Comparison of ENCODE assay signal across 1 cellular context in the genomic region with DNA sequence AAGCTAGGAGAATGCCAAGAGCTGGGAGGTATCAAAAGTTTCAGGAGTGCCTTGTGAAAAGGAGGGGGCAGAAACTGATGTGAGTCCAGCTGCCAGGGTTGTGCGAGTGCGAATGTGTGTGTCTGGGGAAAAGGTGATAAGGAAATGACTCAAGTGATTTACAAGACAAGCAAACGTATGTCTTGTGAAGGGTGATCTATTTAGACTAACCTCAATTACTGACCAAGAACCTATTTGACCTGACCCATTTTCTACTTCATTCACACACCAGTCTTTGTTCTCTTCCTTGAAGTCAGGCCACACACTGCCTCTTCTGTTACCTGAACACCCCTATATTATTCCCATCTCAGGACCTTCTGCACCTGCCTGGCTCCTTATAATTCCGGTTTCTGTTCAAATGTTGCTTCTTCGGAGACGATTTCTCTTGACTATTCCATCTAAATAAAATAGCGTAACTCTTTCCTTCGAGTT.
TF ChIP-seq lines count a peak whose summit lies in the region.

No MANE protein-coding gene starts in this region.

TF ChIP-seq in K562, 482 proteins besides CTCF, POLR2A, EP300 and RAD21 (continued from another document and continues in another):
- TF ChIP-seq, protein P1, sequence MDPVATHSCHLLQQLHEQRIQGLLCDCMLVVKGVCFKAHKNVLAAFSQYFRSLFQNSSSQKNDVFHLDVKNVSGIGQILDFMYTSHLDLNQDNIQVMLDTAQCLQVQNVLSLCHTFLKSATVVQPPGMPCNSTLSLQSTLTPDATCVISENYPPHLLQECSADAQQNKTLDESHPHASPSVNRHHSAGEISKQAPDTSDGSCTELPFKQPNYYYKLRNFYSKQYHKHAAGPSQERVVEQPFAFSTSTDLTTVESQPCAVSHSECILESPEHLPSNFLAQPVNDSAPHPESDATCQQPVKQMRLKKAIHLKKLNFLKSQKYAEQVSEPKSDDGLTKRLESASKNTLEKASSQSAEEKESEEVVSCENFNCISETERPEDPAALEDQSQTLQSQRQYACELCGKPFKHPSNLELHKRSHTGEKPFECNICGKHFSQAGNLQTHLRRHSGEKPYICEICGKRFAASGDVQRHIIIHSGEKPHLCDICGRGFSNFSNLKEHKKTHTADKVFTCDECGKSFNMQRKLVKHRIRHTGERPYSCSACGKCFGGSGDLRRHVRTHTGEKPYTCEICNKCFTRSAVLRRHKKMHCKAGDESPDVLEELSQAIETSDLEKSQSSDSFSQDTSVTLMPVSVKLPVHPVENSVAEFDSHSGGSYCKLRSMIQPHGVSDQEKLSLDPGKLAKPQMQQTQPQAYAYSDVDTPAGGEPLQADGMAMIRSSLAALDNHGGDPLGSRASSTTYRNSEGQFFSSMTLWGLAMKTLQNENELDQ (CRISPR knock-in tag; IDR thresholded peaks at IDR 0.05; ENCODE audit: borderline replicate concordance), result no peak
- TF ChIP-seq, protein P2, sequence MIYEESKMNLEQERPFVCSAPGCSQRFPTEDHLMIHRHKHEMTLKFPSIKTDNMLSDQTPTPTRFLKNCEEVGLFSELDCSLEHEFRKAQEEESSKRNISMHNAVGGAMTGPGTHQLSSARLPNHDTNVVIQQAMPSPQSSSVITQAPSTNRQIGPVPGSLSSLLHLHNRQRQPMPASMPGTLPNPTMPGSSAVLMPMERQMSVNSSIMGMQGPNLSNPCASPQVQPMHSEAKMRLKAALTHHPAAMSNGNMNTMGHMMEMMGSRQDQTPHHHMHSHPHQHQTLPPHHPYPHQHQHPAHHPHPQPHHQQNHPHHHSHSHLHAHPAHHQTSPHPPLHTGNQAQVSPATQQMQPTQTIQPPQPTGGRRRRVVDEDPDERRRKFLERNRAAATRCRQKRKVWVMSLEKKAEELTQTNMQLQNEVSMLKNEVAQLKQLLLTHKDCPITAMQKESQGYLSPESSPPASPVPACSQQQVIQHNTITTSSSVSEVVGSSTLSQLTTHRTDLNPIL (CRISPR knock-in tag; IDR thresholded peaks at IDR 0.05), result no peak
- TF ChIP-seq KAT2B (IDR thresholded peaks at IDR 0.05; ENCODE audit: low read depth, low read length) (no peak), ZBTB7A (IDR thresholded peaks at IDR 0.05; ENCODE audit: borderline replicate concordance, control insufficient read depth, low read depth, low read length) (no peak), SUPT5H (IDR thresholded peaks at IDR 0.05) (no peak), ZNF124 (CRISPR knock-in tag; IDR thresholded peaks at IDR 0.05) (no peak), MEF2D (tag; conservative IDR thresholded peaks at IDR 0.05; ENCODE audit: low read depth) (peak; percentile 48; the same call in 1 of the 2 replicates), DMBX1 (CRISPR knock-in tag; IDR thresholded peaks at IDR 0.05; ENCODE audit: borderline replicate concordance) (peak; percentile 76), SOX6 (IDR thresholded peaks at IDR 0.05) (peak; percentile 89), ZNF3 (CRISPR knock-in tag; IDR thresholded peaks at IDR 0.05) (no peak), TEAD4 (IDR thresholded peaks at IDR 0.05; ENCODE audit: low read length) (peak; percentile 96), TEAD4 (CRISPR knock-in tag; IDR thresholded peaks at IDR 0.05; ENCODE audit: borderline replicate concordance) (no peak), KDM4B (IDR thresholded peaks at IDR 0.05; ENCODE audit: borderline replicate concordance in 2 of 2, low read depth in 1 of 2) (no peak), NR4A1 (CRISPR knock-in tag; IDR thresholded peaks at IDR 0.05) (no peak), NR4A1 (tag; IDR thresholded peaks at IDR 0.05) (peak; percentile 26; the same call in 1 of the 2 replicates), KDM2B (CRISPR knock-in tag; IDR thresholded peaks at IDR 0.05) (no peak), STAT5A (IDR thresholded peaks at IDR 0.05; ENCODE audit: borderline replicate concordance, low read length) (peak; percentile 91), PURB (CRISPR knock-in tag; IDR thresholded peaks at IDR 0.05; ENCODE audit: low read depth) (no peak), MTF1 (CRISPR knock-in tag; IDR thresholded peaks at IDR 0.05; ENCODE audit: borderline replicate concordance) (no peak), CHD2 (IDR thresholded peaks at IDR 0.05; ENCODE audit: low read depth, low read length) (no peak), FUS (optimal IDR thresholded peaks at IDR 0.05; ENCODE audit: low read depth, low read length) (no peak), MTA2 (IDR thresholded peaks at IDR 0.05; ENCODE audit: low read depth) (peak; percentile 92), NCOA1 (IDR thresholded peaks at IDR 0.05; ENCODE audit: low read depth) (peak; percentile 81; the same call in 1 of the 2 replicates), TRIM28 (IDR thresholded peaks at IDR 0.05) (no peak), TEAD2 (tag; IDR thresholded peaks at IDR 0.05) (no peak), CBFA2T2 (conservative IDR thresholded peaks at IDR 0.05) (peak; percentile 97), HIVEP1 (CRISPR knock-in tag; IDR thresholded peaks at IDR 0.05) (no peak), ZNF274 (IDR thresholded peaks at IDR 0.05; ENCODE audit: borderline replicate concordance, low read depth, low read length) (0 out of 2 replicates have a peak, but pooled peaks have one; percentile 24), ZNF707 (CRISPR knock-in tag; conservative IDR thresholded peaks at IDR 0.05) (no peak), ELF2 (CRISPR knock-in tag; IDR thresholded peaks at IDR 0.05) (no peak), SMAD3 (CRISPR knock-in tag; conservative IDR thresholded peaks at IDR 0.05) (no peak), NRF1 (conservative IDR thresholded peaks at IDR 0.05 in 1 of 2, IDR thresholded peaks at IDR 0.05 in 1 of 2) (no peak; a peak in 1 of 4 replicates), KLF1 (tag; IDR thresholded peaks at IDR 0.05) (no peak), HMGN3 (IDR thresholded peaks at IDR 0.05; ENCODE audit: borderline replicate concordance, extremely low read depth, insufficient read length, low read depth, low read length) (peak; percentile 88), RFX5 (IDR thresholded peaks at IDR 0.05; ENCODE audit: low read depth, low read length) (no peak), XRCC5 (IDR thresholded peaks at IDR 0.05; ENCODE audit: low read depth, low read length) (no peak), PRMT5 (CRISPR knock-in tag; IDR thresholded peaks at IDR 0.05) (no peak), SRSF3 (IDR thresholded peaks at IDR 0.05; ENCODE audit: insufficient read depth, low read length) (no peak), ZNF696 (CRISPR knock-in tag; conservative IDR thresholded peaks at IDR 0.05) (no peak), ZZZ3 (IDR thresholded peaks at IDR 0.05) (no peak), BRCA1 (IDR thresholded peaks at IDR 0.05) (no peak), BRCA1 (CRISPR knock-in tag; IDR thresholded peaks at IDR 0.05) (no peak), ZNF586 (CRISPR knock-in tag; conservative IDR thresholded peaks at IDR 0.05) (no peak), DACH1 (IDR thresholded peaks at IDR 0.05; ENCODE audit: partially characterized antibody) (peak; percentile 79), TAF7 (tag; IDR thresholded peaks at IDR 0.05) (no peak), RBM15 (IDR thresholded peaks at IDR 0.05; ENCODE audit: insufficient read depth, low read length) (no peak), CBX2 (IDR thresholded peaks at IDR 0.05; ENCODE audit: insufficient read depth, low read length, poor library complexity, severe bottlenecking) (no peak), SMARCE1 (IDR thresholded peaks at IDR 0.05) (peak; percentile 96), PCBP1 (IDR thresholded peaks at IDR 0.05; ENCODE audit: low read depth, low read length, poor library complexity, severe bottlenecking) (no peak), DDX20 (tag; IDR thresholded peaks at IDR 0.05; ENCODE audit: low read depth) (no peak)
- TF ChIP-seq, protein P3, sequence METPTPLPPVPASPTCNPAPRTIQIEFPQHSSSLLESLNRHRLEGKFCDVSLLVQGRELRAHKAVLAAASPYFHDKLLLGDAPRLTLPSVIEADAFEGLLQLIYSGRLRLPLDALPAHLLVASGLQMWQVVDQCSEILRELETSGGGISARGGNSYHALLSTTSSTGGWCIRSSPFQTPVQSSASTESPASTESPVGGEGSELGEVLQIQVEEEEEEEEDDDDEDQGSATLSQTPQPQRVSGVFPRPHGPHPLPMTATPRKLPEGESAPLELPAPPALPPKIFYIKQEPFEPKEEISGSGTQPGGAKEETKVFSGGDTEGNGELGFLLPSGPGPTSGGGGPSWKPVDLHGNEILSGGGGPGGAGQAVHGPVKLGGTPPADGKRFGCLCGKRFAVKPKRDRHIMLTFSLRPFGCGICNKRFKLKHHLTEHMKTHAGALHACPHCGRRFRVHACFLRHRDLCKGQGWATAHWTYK (CRISPR knock-in tag; IDR thresholded peaks at IDR 0.05), result peak; percentile 71; the same call in 1 of the 2 replicates
- TF ChIP-seq, protein P4, sequence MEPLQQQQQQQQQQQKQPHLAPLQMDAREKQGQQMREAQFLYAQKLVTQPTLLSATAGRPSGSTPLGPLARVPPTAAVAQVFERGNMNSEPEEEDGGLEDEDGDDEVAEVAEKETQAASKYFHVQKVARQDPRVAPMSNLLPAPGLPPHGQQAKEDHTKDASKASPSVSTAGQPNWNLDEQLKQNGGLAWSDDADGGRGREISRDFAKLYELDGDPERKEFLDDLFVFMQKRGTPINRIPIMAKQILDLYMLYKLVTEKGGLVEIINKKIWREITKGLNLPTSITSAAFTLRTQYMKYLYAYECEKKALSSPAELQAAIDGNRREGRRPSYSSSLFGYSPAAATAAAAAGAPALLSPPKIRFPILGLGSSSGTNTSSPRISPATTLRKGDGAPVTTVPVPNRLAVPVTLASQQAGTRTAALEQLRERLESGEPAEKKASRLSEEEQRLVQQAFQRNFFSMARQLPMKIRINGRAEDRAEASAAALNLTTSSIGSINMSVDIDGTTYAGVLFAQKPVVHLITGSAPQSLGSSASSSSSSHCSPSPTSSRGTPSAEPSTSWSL (CRISPR knock-in tag; IDR thresholded peaks at IDR 0.05; ENCODE audit: borderline replicate concordance), result no peak
- TF ChIP-seq, protein P5, sequence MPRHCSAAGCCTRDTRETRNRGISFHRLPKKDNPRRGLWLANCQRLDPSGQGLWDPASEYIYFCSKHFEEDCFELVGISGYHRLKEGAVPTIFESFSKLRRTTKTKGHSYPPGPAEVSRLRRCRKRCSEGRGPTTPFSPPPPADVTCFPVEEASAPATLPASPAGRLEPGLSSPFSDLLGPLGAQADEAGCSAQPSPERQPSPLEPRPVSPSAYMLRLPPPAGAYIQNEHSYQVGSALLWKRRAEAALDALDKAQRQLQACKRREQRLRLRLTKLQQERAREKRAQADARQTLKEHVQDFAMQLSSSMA (CRISPR knock-in tag; IDR thresholded peaks at IDR 0.05), result no peak
- TF ChIP-seq, protein P6, sequence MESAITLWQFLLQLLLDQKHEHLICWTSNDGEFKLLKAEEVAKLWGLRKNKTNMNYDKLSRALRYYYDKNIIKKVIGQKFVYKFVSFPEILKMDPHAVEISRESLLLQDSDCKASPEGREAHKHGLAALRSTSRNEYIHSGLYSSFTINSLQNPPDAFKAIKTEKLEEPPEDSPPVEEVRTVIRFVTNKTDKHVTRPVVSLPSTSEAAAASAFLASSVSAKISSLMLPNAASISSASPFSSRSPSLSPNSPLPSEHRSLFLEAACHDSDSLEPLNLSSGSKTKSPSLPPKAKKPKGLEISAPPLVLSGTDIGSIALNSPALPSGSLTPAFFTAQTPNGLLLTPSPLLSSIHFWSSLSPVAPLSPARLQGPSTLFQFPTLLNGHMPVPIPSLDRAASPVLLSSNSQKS (CRISPR knock-in tag; IDR thresholded peaks at IDR 0.05), result no peak
- TF ChIP-seq, protein P7, sequence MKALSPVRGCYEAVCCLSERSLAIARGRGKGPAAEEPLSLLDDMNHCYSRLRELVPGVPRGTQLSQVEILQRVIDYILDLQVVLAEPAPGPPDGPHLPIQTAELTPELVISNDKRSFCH (CRISPR knock-in tag; IDR thresholded peaks at IDR 0.05), result no peak
- TF ChIP-seq, protein P7 (tag; IDR thresholded peaks at IDR 0.05), result no peak
- TF ChIP-seq, protein P8, sequence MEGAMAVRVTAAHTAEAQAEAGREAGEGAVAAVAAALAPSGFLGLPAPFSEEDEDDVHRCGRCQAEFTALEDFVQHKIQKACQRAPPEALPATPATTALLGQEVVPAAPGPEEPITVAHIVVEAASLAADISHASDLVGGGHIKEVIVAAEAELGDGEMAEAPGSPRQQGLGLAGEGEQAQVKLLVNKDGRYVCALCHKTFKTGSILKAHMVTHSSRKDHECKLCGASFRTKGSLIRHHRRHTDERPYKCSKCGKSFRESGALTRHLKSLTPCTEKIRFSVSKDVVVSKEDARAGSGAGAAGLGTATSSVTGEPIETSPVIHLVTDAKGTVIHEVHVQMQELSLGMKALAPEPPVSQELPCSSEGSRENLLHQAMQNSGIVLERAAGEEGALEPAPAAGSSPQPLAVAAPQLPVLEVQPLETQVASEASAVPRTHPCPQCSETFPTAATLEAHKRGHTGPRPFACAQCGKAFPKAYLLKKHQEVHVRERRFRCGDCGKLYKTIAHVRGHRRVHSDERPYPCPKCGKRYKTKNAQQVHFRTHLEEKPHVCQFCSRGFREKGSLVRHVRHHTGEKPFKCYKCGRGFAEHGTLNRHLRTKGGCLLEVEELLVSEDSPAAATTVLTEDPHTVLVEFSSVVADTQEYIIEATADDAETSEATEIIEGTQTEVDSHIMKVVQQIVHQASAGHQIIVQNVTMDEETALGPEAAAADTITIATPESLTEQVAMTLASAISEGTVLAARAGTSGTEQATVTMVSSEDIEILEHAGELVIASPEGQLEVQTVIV (CRISPR knock-in tag; IDR thresholded peaks at IDR 0.05; ENCODE audit: borderline replicate concordance), result no peak
- TF ChIP-seq, protein P9, sequence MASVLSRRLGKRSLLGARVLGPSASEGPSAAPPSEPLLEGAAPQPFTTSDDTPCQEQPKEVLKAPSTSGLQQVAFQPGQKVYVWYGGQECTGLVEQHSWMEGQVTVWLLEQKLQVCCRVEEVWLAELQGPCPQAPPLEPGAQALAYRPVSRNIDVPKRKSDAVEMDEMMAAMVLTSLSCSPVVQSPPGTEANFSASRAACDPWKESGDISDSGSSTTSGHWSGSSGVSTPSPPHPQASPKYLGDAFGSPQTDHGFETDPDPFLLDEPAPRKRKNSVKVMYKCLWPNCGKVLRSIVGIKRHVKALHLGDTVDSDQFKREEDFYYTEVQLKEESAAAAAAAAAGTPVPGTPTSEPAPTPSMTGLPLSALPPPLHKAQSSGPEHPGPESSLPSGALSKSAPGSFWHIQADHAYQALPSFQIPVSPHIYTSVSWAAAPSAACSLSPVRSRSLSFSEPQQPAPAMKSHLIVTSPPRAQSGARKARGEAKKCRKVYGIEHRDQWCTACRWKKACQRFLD (CRISPR knock-in tag; IDR thresholded peaks at IDR 0.05), result peak; percentile 86; the same call in 1 of the 2 replicates
- TF ChIP-seq, protein P10, sequence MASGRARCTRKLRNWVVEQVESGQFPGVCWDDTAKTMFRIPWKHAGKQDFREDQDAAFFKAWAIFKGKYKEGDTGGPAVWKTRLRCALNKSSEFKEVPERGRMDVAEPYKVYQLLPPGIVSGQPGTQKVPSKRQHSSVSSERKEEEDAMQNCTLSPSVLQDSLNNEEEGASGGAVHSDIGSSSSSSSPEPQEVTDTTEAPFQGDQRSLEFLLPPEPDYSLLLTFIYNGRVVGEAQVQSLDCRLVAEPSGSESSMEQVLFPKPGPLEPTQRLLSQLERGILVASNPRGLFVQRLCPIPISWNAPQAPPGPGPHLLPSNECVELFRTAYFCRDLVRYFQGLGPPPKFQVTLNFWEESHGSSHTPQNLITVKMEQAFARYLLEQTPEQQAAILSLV (tag; IDR thresholded peaks at IDR 0.05), result no peak
